8 cellular contexts compared by ENCODE assay signal in genomic region chr15:49620658-49621326, GRCh38. TPM values are rescaled to one million over a fixed set of nuclear protein-coding genes. Genes with fewer than 3 reads are reported as not detected.
DNase-seq lines count a peak whose midpoint lies in the region; ATAC-seq, FAIRE-seq and TF ChIP-seq lines count a peak whose summit lies in the region.

A gene with protein sequence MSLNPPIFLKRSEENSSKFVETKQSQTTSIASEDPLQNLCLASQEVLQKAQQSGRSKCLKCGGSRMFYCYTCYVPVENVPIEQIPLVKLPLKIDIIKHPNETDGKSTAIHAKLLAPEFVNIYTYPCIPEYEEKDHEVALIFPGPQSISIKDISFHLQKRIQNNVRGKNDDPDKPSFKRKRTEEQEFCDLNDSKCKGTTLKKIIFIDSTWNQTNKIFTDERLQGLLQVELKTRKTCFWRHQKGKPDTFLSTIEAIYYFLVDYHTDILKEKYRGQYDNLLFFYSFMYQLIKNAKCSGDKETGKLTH (plus strand): TSS chr15:49621048. CDS start chr15:49625168, 4,120 bp downstream.
A gene with protein sequence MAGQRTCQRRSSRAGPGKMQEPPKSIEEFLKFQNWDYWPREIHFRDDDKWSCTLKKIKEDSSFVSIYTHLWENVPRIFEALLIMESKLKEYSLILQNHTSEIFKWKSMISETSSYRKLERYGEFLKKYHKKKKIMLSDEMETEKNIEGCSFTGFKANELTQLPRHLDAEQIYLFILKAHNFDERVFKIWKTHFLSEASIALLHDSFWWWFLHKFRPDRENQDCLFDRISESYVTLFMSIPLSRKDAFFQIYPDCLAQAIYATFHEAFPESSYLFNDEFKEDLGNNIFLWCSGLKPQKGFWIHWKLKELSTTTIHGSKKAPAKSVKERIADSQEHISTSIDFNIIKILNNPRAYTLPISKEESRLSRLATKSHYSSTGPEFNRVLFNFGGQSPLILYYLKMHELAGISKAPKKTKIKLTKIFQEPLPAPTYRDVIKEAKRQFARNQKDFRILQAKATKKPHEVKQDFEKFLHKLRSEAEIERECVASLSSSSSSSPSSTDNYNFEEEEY (minus strand): TSS chr15:49620818. CDS start chr15:49615171, 5,647 bp downstream.

- H3K4me1 ChIP-seq in iPS DF 6.9 (ENCODE audit: control insufficient read depth, insufficient read depth, low read length) (no peaks in the 10 kb centered on the region), gastrocnemius medialis (peaks cover 35 to 40% of the 10 kb centered on the region in 2 donors)

- H3K4me3 Mint-ChIP-seq in brain: peak within 1 kb of the TSS; percentile 94 to 99 (median 97)

- TF ChIP-seq POLR2A in GM18526 (IDR thresholded peaks at IDR 0.05; ENCODE audit: extremely low read depth, insufficient read length) (peak; percentile 88), gastrocnemius medialis (IDR thresholded peaks at IDR 0.05) (peak; percentile 81 to 83)

- FAIRE-seq in TTC549 (lab: Jason Lieb, UNC): peak; percentile 31

- H3K4me3 ChIP-seq in iPS DF 6.9 (ENCODE audit: low read length) (peak within 1 kb of the TSS; percentile 70; the same call in 1 of the 2 replicates), gastrocnemius medialis (peak within 1 kb of the TSS; percentile 85 to 99 (median 88))

- peak within 1 kb of the TSS; percentile 97 to 99 (median 99) for H3K27ac Mint-ChIP-seq in brain

- H3K27me3 ChIP-seq in iPS DF 6.9 (ENCODE audit: control insufficient read depth, insufficient read depth, low read length) (no peaks in the 10 kb centered on the region), gastrocnemius medialis (no peaks in the 10 kb centered on the region)

- TF ChIP-seq CTCF in brain (conservative IDR thresholded peaks at IDR 0.05) (no peak), gastrocnemius medialis (IDR thresholded peaks at IDR 0.05 in 4 of 5, conservative IDR thresholded peaks at IDR 0.05 in 1 of 5) (peak in 4 of 5 experiments; percentile 4 to 32 (median 17))

- intact Hi-C loops in gastrocnemius medialis (cut with DNase I; ENCODE audit: low total_unique reads): loop anchor here (2.0 to 10.0 kb wide), 6 partner anchors 196 to 1287 kb away; partner anchors contain the start of genes AP4E1, CEP152, COPS2 and FGF7

- WGBS in iPS DF 6.9 (ENCODE audit: insufficient coverage, insufficient read length): no CpG with 5 or more reads among the region's 59 CpGs

- peaks cover 3% of the 10 kb centered on the region; the same call in 1 of the 2 replicates for H3K36me3 ChIP-seq in iPS DF 6.9 (ENCODE audit: control insufficient read depth, insufficient read depth, low read length)
- H3K36me3 ChIP-seq in gastrocnemius medialis: peaks cover 0 to 5% of the 10 kb centered on the region in 2 donors

- peaks cover 36% of the 10 kb centered on the region for H3K36me3 Mint-ChIP-seq in brain

- ATAC-seq in HG03064 (IDR thresholded peaks at IDR 0.05; ENCODE audit: low read depth, unreplicated experiment) (peak; percentile 97), gastrocnemius medialis (peak; percentile 97 to 98)

- H3K27ac ChIP-seq in iPS DF 6.9 (ENCODE audit: low read length): no peak within 1 kb of the TSS
- peak within 1 kb of the TSS; percentile 90 to 96 (median 92) for H3K27ac ChIP-seq in gastrocnemius medialis

- DNase-seq in A172 (ENCODE audit: low spot score): peak; percentile 94
- peak; percentile 71 for DNase-seq in NCI-H2107 (lab: John Stamatoyannopoulos, UW)
- DNase-seq in iPS DF 6.9 (ENCODE audit: low read depth, low spot score): peak; percentile 84
- peak; percentile 95 to 97 for DNase-seq in gastrocnemius medialis

- H3K27me3 Mint-ChIP-seq in brain: peaks cover 7% of the 10 kb centered on the region

- peaks cover 9 to 19% (median 18%) of the 10 kb centered on the region in 5 experiments for H3K9me3 Mint-ChIP-seq in brain

- in situ Hi-C loops in gastrocnemius medialis (cut with MboI; ENCODE audit: low sequenced_read_pairs in 4 of 4): loop anchor here in 1 of 4 donors (10.0 to 25.0 kb wide), 2 partner anchors 383 to 466 kb away; partner anchors contain the start of gene COPS2

- H3K4me1 Mint-ChIP-seq in brain: peaks cover 57% of the 10 kb centered on the region

- H3K9me3 ChIP-seq in iPS DF 6.9 (ENCODE audit: control insufficient read depth, insufficient read depth, low read length) (no peaks in the 10 kb centered on the region), gastrocnemius medialis (no peaks in the 10 kb centered on the region)

RNA-seq across cellular contexts. Expression of the first gene that starts in this region (rescaled TPM):
- total RNA-seq in A172 (2014; rRNA removed; shearing (Covaris generic)): 25.3 and 35.0 TPM in 2 replicates
- polyA plus RNA-seq in brain (ENCODE audit: insufficient read depth, low read depth, low replicate concordance): 7.3 TPM
- 10 to 100 TPM in 3 of 4 donors, 1 to 10 TPM in 1; 8.5 to 16.5 (median 11.8) TPM for total RNA-seq in gastrocnemius medialis

RNA-seq across cellular contexts. Expression of the second gene that starts in this region (rescaled TPM):
- total RNA-seq in A172 (2014; rRNA removed; shearing (Covaris generic)): 5.9 and 8.6 TPM in 2 replicates
- 4.9 TPM for polyA plus RNA-seq in brain (ENCODE audit: insufficient read depth, low read depth, low replicate concordance)
- 10 to 100 TPM in 2 of 4 donors, 1 to 10 TPM in 2; 7.5 to 15.4 (median 11.7) TPM for total RNA-seq in gastrocnemius medialis

Comparison
In these comparisons a context has a peak if more than half of its experiments do, and no peak if none do; other contexts are left out.
1. CTCF ChIP-seq: peak in gastrocnemius medialis (4 of 5); none in brain (0 of 2).
2. Peak in every context shown above with its lines, with median percentiles within 50 percentile points of each other: DNase-seq.